In genomic region chr2:38660282-38660681, GRCh38 we compare ENCODE assay signal across 31 cellular contexts. TPM values are rescaled to one million over a fixed set of nuclear protein-coding genes. Genes with fewer than 3 reads are reported as not detected.
"Had no signal": no experiment of that assay in that cellular context is flagged by ENCODE, and none has a peak within 500 bp of the region (broad histone marks: within the 10 kb centered on the region; RNA-seq: fewer than 3 reads in every experiment).

No MANE protein-coding gene starts in this region.

- DNase-seq: natural killer cell; occipital lobe; ovary; psoas muscle; right cardiac atrium; spleen; stimulated activated CD4-positive, alpha-beta T cell treated with anti-CD3 and anti-CD28 coated beads, Interleukin-12 subunit alpha, Interleukin-12 subunit beta, amount 100 ng/mL, for 4 hours; stimulated activated CD4-positive, alpha-beta T cell treated with anti-CD3 and anti-CD28 coated beads, Interleukin-1b, Interleukin-23, amount 100 ng/mL, for 48 hours; stimulated activated CD4-positive, alpha-beta T cell treated with anti-CD3 and anti-CD28 coated beads, Interleukin-4, amount 100 ng/mL, for 1 hour; stimulated activated CD4-positive, alpha-beta T cell treated with anti-CD3 and anti-CD28 coated beads, Interleukin-4, amount 100 ng/mL, for 4 hours; stimulated activated CD8-positive, alpha-beta memory T cell treated with anti-CD3 and anti-CD28 coated beads, Interleukin-4, amount 100 ng/mL, for 48 hours; stimulated activated naive CD4-positive, alpha-beta T cell; stimulated activated naive CD8-positive, alpha-beta T cell treated with anti-CD3 and anti-CD28 coated beads, Interleukin-15, amount 100 ng/mL, for 72 hours; stimulated activated naive CD8-positive, alpha-beta T cell treated with anti-CD3 and anti-CD28 coated beads, Interleukin-15, Interleukin-2, amounts not matched to agents 100 U/mL and 50 U/mL, for 24 hours; substantia nigra; testis; transverse colon; upper lobe of right lung; uterus had no signal

- H3K36me3 Mint-ChIP-seq: natural killer cell; neural progenitor cell; stimulated activated memory B cell treated with anti-CD40 and anti-IgM and Interleukin-4, amounts not matched to agents 10 μg/mL and 1 μg/mL and 100 μg/mL, for 72 hours; type B pancreatic cell had no signal

- H3K4me3 ChIP-seq: neural progenitor cell, ovary, psoas muscle, skin epidermis, smooth muscle cell, spleen, suprapubic skin, testis, tibial artery, transverse colon, upper lobe of right lung, uterus had no signal

- H3K27ac Mint-ChIP-seq: natural killer cell; nephron; neural progenitor cell; progenitor cell of endocrine pancreas; stimulated activated memory B cell treated with anti-CD40 and anti-IgM and Interleukin-4, amounts not matched to agents 10 μg/mL and 1 μg/mL and 100 μg/mL, for 72 hours; stimulated activated naive CD8-positive, alpha-beta T cell treated with anti-CD3 and anti-CD28 coated beads, Interleukin-15, amount 100 ng/mL, for 72 hours; type B pancreatic cell had no signal

- H3K4me1 Mint-ChIP-seq: nephron; neural progenitor cell; stimulated activated memory B cell treated with anti-CD40 and anti-IgM and Interleukin-4, amounts not matched to agents 10 μg/mL and 1 μg/mL and 100 μg/mL, for 72 hours had no signal

- H3K9me3 ChIP-seq: ovary, psoas muscle, spleen, suprapubic skin, testis, tibial artery, transverse colon, upper lobe of right lung, uterus had no signal

- H3K27ac ChIP-seq: neural progenitor cell, ovary, parathyroid adenoma, psoas muscle, skin epidermis, spleen, suprapubic skin, testis, tibial artery, transverse colon, upper lobe of right lung, uterus had no signal

- H3K27me3 Mint-ChIP-seq: progenitor cell of endocrine pancreas; stimulated activated memory B cell treated with anti-CD40 and anti-IgM and Interleukin-4, amounts not matched to agents 10 μg/mL and 1 μg/mL and 100 μg/mL, for 72 hours; stimulated activated naive CD8-positive, alpha-beta T cell treated with anti-CD3 and anti-CD28 coated beads, Interleukin-15, amount 100 ng/mL, for 72 hours; type B pancreatic cell had no signal

- H3K27me3 ChIP-seq: neural progenitor cell, ovary, spleen, suprapubic skin, testis, tibial artery, transverse colon, upper lobe of right lung, uterus had no signal

- H3K4me2 ChIP-seq: neural progenitor cell, smooth muscle cell had no signal

- H3K9me3 Mint-ChIP-seq: natural killer cell; nephron; neural progenitor cell; stimulated activated memory B cell treated with anti-CD40 and anti-IgM and Interleukin-4, amounts not matched to agents 10 μg/mL and 1 μg/mL and 100 μg/mL, for 72 hours; type B pancreatic cell had no signal

- H3K4me1 ChIP-seq: neural progenitor cell, psoas muscle, suprapubic skin, testis, transverse colon, upper lobe of right lung, uterus had no signal

- H3K4me3 Mint-ChIP-seq: natural killer cell; nephron; neural progenitor cell; stimulated activated memory B cell treated with anti-CD40 and anti-IgM and Interleukin-4, amounts not matched to agents 10 μg/mL and 1 μg/mL and 100 μg/mL, for 72 hours; stimulated activated naive CD8-positive, alpha-beta T cell treated with anti-CD3 and anti-CD28 coated beads, Interleukin-15, amount 100 ng/mL, for 72 hours; type B pancreatic cell had no signal

- H3K9ac ChIP-seq: neural progenitor cell, parathyroid adenoma had no signal

- H3K36me3 ChIP-seq: neural progenitor cell, ovary, spleen, suprapubic skin, tibial artery, transverse colon, upper lobe of right lung, uterus had no signal

- ATAC-seq: natural killer cell; psoas muscle; right cardiac atrium; sciatic nerve; stimulated activated memory B cell treated with anti-CD40 and anti-IgM and Interleukin-4, amounts not matched to agents 10 μg/mL and 1 μg/mL and 100 μg/mL, for 72 hours; stimulated activated naive CD8-positive, alpha-beta T cell treated with anti-CD3 and anti-CD28 coated beads, Interleukin-15, amount 100 ng/mL, for 72 hours; stimulated activated naive CD8-positive, alpha-beta T cell treated with anti-CD3 and anti-CD28 coated beads, Interleukin-15, Interleukin-2, amounts not matched to agents 100 U/mL and 50 U/mL, for 24 hours; upper lobe of right lung had no signal

- H2AFZ ChIP-seq: neural progenitor cell, parathyroid adenoma had no signal

RNA-seq across cellular contexts. Expression of gene GALM, which starts 5.6 kb away (rescaled TPM):
- polyA plus RNA-seq: neural cell had no signal
